ENCODE assay signal across 7 cellular contexts in the genomic region with DNA sequence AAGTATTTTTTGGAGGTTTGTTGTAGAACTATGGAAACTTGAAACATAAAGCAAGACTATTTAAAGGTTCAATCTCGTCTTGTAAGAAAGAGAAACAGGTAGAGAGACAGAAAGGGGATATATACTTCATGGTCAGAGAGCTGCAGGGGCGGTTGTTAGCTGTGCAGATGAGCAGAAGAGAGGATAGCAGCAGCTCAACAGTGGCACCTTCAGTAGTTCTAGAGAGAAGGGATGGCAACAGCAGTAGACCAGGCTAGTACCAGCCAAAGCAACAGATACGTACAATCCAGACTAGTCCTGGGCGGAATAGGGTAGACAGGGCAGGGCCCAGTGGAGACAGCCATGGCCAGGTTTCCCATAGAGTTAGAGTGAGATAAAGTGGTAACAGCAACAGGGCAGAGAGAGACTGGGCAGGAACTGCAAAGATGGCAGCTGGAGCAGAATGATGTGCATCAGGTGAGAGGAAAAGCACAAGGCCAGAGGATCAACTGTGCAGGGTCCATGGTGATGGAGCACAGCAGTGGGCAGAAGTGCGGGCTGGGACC.
DNase-seq lines count a peak whose midpoint lies in the region; ATAC-seq and TF ChIP-seq lines count a peak whose summit lies in the region.

No MANE protein-coding gene starts in this region.

- ATAC-seq in GM18861 (IDR thresholded peaks at IDR 0.05; ENCODE audit: unreplicated experiment): peak; percentile 68
- peak; percentile 76 for ATAC-seq in HG02678 (IDR thresholded peaks at IDR 0.05; ENCODE audit: unreplicated experiment)
- peak; percentile 96 for ATAC-seq in foreskin keratinocyte

- H3K4me3 ChIP-seq in thyroid gland (replicated peaks in 1 of 3): no peak overlapping the region

- no peaks in the 10 kb centered on the region for H3K36me3 ChIP-seq in thyroid gland

- intact Hi-C loops in thyroid gland (cut with DNase I): no loop called here

- TF ChIP-seq POLR2A in thyroid gland (IDR thresholded peaks at IDR 0.05): no peak

- H3K27ac ChIP-seq in foreskin keratinocyte: peak overlapping the region; percentile 97
- H3K27ac ChIP-seq in thyroid gland: no peak overlapping the region

- TF ChIP-seq CTCF in foreskin keratinocyte (conservative IDR thresholded peaks at IDR 0.05) (peak; percentile 54), thyroid gland (IDR thresholded peaks at IDR 0.05) (no peak)

- peaks cover 4% of the 10 kb centered on the region for H3K4me1 ChIP-seq in foreskin keratinocyte
- H3K4me1 ChIP-seq in thyroid gland: no peaks in the 10 kb centered on the region

- H3K27me3 ChIP-seq in foreskin keratinocyte (no peaks in the 10 kb centered on the region), thyroid gland (no peaks in the 10 kb centered on the region)

- H3K9me3 ChIP-seq in thyroid gland: no peaks in the 10 kb centered on the region

- DNase-seq in NCI-H226 (peak; percentile 88), foreskin keratinocyte (peak; percentile 98), thyroid gland (no peak)
- DNase-seq in activated CD4-positive, alpha-beta T cell treated with anti-CD3 and anti-CD28 coated beads, Interleukin-2, amount 50 U/mL, for 4 hours: peak; percentile 26 to 28
- peak; percentile 28 for DNase-seq in stimulated activated CD8-positive, alpha-beta memory T cell treated with anti-CD3 and anti-CD28 coated beads, Interleukin-4, amount 100 ng/mL, for 24 hours (ENCODE audit: low read depth)

- 57 to 80% methylated on average over 4 to 5 of the region's 5 CpGs for WGBS in thyroid gland, 2 donors

Comparison
In these comparisons a context has a peak if more than half of its experiments do, and no peak if none do; other contexts are left out.
1. DNase-seq: peak in NCI-H226 (single experiment), activated CD4-positive, alpha-beta T cell treated with anti-CD3 and anti-CD28 coated beads, Interleukin-2, amount 50 U/mL, for 4 hours (2 of 2), foreskin keratinocyte (2 of 2) and stimulated activated CD8-positive, alpha-beta memory T cell treated with anti-CD3 and anti-CD28 coated beads, Interleukin-4, amount 100 ng/mL, for 24 hours (single experiment); none in thyroid gland (0 of 2).
2. Peak in every context shown above with its lines, with median percentiles within 50 percentile points of each other: ATAC-seq.